In the genomic region with DNA sequence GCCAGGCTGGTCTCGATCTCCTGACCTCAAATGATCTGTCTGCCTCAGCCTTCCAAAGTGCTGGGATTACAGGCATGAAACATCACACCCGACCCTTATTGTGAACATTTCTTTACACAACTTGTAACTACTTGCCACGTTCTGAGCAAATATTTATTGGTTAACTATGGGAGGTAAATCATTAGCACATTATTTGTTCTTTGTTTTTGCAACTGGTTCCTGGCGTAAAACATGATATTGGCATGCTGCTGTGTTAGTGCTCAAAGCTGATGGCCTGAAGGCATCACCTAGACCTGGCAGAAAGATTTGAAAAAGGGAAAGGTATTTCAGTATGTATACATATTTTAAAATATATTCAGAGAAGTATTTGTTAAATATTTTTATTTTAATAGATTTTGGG, we compare ENCODE assay signal across 6 cellular contexts.
"Had no signal": no experiment of that assay in that cellular context is flagged by ENCODE, and none has a peak within 500 bp of the region (broad histone marks: within the 10 kb centered on the region; RNA-seq: fewer than 3 reads in every experiment).

No MANE protein-coding gene starts in this region.

- H3K4me3 ChIP-seq: K562 had no signal

- FAIRE-seq: HTR-8/SVneo, K562 had no signal

- DNase-seq: IMR-90, KBM-7, KG1 had no signal

- ATAC-seq: K562 had no signal

- H3K27ac ChIP-seq: HL-60 had no signal
